In the genomic region with DNA sequence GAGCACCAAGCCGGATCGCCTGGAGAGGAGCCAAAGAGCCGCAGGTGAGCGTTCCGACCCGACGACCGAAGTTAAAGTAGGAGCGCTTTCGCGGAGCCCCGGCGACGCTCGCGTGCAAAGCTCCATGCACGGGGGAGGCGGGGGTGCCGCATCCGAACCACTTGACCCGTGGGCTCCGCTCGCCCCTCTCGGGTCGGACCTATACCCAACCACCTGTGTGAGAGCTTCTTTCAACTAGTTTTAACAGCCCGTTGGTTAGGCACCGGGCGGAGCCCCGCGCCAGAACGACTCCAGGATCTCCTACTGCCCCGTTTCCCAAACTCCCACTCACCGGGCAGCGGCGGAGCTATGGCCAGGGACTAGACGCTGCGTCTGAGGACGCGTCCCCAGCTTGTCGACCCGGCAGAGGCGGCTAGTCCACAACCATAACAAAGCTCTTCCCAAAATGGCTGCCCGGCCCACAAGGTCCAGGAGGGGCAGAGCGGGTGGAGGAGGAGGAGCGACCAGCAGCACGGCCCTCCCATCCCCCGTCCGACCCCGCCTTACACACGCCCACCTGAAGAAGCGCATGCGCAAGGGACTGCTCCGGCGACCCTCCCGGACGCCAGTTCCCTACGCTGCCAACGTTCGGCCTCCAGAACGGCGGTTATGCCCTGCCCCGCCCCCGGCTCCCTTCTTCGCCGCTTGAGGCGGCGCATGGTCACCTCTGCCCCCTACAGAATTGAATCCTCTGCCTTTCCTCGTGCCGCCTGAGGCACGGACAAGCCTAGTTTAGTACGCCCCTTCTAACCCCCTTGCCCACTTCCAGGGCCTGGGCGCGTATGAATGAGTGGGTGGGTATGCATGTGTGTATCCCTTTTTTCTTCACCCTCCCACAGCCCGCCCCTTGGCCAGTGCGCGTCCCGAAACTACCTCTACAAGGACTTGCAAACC, we compare ENCODE assay signal across 1 cellular context.
TF ChIP-seq lines count a peak whose summit lies in the region.

A gene with protein sequence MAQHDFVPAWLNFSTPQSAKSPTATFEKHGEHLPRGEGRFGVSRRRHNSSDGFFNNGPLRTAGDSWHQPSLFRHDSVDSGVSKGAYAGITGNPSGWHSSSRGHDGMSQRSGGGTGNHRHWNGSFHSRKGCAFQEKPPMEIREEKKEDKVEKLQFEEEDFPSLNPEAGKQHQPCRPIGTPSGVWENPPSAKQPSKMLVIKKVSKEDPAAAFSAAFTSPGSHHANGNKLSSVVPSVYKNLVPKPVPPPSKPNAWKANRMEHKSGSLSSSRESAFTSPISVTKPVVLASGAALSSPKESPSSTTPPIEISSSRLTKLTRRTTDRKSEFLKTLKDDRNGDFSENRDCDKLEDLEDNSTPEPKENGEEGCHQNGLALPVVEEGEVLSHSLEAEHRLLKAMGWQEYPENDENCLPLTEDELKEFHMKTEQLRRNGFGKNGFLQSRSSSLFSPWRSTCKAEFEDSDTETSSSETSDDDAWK (minus strand): TSS at position 453 of the 933 bp plus-strand sequence. CDS start 27,446 bp downstream, outside the sequence.

TF ChIP-seq in GM12878, 131 proteins besides CTCF, POLR2A, EP300 and RAD21 (continued from another document and continues in another):
- TF ChIP-seq, protein P1, sequence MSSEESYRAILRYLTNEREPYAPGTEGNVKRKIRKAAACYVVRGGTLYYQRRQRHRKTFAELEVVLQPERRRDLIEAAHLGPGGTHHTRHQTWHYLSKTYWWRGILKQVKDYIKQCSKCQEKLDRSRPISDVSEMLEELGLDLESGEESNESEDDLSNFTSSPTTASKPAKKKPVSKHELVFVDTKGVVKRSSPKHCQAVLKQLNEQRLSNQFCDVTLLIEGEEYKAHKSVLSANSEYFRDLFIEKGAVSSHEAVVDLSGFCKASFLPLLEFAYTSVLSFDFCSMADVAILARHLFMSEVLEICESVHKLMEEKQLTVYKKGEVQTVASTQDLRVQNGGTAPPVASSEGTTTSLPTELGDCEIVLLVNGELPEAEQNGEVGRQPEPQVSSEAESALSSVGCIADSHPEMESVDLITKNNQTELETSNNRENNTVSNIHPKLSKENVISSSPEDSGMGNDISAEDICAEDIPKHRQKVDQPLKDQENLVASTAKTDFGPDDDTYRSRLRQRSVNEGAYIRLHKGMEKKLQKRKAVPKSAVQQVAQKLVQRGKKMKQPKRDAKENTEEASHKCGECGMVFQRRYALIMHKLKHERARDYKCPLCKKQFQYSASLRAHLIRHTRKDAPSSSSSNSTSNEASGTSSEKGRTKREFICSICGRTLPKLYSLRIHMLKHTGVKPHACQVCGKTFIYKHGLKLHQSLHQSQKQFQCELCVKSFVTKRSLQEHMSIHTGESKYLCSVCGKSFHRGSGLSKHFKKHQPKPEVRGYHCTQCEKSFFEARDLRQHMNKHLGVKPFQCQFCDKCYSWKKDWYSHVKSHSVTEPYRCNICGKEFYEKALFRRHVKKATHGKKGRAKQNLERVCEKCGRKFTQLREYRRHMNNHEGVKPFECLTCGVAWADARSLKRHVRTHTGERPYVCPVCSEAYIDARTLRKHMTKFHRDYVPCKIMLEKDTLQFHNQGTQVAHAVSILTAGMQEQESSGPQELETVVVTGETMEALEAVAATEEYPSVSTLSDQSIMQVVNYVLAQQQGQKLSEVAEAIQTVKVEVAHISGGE (CRISPR knock-in tag; IDR thresholded peaks at IDR 0.05) = no peak
- TF ChIP-seq, protein P2, sequence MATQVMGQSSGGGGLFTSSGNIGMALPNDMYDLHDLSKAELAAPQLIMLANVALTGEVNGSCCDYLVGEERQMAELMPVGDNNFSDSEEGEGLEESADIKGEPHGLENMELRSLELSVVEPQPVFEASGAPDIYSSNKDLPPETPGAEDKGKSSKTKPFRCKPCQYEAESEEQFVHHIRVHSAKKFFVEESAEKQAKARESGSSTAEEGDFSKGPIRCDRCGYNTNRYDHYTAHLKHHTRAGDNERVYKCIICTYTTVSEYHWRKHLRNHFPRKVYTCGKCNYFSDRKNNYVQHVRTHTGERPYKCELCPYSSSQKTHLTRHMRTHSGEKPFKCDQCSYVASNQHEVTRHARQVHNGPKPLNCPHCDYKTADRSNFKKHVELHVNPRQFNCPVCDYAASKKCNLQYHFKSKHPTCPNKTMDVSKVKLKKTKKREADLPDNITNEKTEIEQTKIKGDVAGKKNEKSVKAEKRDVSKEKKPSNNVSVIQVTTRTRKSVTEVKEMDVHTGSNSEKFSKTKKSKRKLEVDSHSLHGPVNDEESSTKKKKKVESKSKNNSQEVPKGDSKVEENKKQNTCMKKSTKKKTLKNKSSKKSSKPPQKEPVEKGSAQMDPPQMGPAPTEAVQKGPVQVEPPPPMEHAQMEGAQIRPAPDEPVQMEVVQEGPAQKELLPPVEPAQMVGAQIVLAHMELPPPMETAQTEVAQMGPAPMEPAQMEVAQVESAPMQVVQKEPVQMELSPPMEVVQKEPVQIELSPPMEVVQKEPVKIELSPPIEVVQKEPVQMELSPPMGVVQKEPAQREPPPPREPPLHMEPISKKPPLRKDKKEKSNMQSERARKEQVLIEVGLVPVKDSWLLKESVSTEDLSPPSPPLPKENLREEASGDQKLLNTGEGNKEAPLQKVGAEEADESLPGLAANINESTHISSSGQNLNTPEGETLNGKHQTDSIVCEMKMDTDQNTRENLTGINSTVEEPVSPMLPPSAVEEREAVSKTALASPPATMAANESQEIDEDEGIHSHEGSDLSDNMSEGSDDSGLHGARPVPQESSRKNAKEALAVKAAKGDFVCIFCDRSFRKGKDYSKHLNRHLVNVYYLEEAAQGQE (IDR thresholded peaks at IDR 0.05; ENCODE audit: low read depth, low read length) = 0 out of 2 replicates have a peak, but pooled peaks have one; percentile 7
- TF ChIP-seq RB1 (IDR thresholded peaks at IDR 0.05; ENCODE audit: borderline replicate concordance) (peak; percentile 11; the same call in 1 of the 2 replicates), MEF2A (IDR thresholded peaks at IDR 0.05; ENCODE audit: insufficient read depth, low read depth, low read length) (0 out of 2 replicates have a peak, but pooled peaks have one; percentile 4), TCF12 (IDR thresholded peaks at IDR 0.05; ENCODE audit: low read depth, low read length) (peak; percentile 45; the same call in 1 of the 2 replicates), SMAD1 (IDR thresholded peaks at IDR 0.05; ENCODE audit: low read depth, partially characterized antibody) (peak; percentile 72), WRNIP1 (IDR thresholded peaks at IDR 0.05; ENCODE audit: borderline replicate concordance, low read depth, low read length) (no peak), LARP7 (IDR thresholded peaks at IDR 0.05) (peak; percentile 70), POLR2AphosphoS5 (IDR thresholded peaks at IDR 0.05; ENCODE audit: low read length) (peak; percentile 82), ZBED1 (IDR thresholded peaks at IDR 0.05; ENCODE audit: borderline replicate concordance) (no peak; the same call in 1 of the 2 replicates), ZSCAN29 (IDR thresholded peaks at IDR 0.05) (no peak; the same call in 1 of the 2 replicates), GATAD2B (conservative IDR thresholded peaks at IDR 0.05; ENCODE audit: low read depth) (peak; percentile 49; the same call in 1 of the 2 replicates), CHD1 (IDR thresholded peaks at IDR 0.05; ENCODE audit: low read depth, low read length) (no peak), ZZZ3 (IDR thresholded peaks at IDR 0.05; ENCODE audit: control insufficient read depth, insufficient read length, low read depth) (no peak), SMAD5 (IDR thresholded peaks at IDR 0.05; ENCODE audit: low read depth) (peak; percentile 33; the same call in 1 of the 2 replicates), NBN (IDR thresholded peaks at IDR 0.05) (no peak; the same call in 1 of the 2 replicates), ESRRA (IDR thresholded peaks at IDR 0.05; ENCODE audit: low read length) (no peak)
- TF ChIP-seq, protein P3, sequence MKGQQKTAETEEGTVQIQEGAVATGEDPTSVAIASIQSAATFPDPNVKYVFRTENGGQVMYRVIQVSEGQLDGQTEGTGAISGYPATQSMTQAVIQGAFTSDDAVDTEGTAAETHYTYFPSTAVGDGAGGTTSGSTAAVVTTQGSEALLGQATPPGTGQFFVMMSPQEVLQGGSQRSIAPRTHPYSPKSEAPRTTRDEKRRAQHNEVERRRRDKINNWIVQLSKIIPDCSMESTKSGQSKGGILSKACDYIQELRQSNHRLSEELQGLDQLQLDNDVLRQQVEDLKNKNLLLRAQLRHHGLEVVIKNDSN (IDR thresholded peaks at IDR 0.05; ENCODE audit: borderline replicate concordance, extremely low read length, insufficient read depth, low read depth, low read length) = no peak
- TF ChIP-seq, protein P4, sequence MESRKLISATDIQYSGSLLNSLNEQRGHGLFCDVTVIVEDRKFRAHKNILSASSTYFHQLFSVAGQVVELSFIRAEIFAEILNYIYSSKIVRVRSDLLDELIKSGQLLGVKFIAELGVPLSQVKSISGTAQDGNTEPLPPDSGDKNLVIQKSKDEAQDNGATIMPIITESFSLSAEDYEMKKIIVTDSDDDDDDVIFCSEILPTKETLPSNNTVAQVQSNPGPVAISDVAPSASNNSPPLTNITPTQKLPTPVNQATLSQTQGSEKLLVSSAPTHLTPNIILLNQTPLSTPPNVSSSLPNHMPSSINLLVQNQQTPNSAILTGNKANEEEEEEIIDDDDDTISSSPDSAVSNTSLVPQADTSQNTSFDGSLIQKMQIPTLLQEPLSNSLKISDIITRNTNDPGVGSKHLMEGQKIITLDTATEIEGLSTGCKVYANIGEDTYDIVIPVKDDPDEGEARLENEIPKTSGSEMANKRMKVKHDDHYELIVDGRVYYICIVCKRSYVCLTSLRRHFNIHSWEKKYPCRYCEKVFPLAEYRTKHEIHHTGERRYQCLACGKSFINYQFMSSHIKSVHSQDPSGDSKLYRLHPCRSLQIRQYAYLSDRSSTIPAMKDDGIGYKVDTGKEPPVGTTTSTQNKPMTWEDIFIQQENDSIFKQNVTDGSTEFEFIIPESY (IDR thresholded peaks at IDR 0.05) = no peak
- TF ChIP-seq, protein P5, sequence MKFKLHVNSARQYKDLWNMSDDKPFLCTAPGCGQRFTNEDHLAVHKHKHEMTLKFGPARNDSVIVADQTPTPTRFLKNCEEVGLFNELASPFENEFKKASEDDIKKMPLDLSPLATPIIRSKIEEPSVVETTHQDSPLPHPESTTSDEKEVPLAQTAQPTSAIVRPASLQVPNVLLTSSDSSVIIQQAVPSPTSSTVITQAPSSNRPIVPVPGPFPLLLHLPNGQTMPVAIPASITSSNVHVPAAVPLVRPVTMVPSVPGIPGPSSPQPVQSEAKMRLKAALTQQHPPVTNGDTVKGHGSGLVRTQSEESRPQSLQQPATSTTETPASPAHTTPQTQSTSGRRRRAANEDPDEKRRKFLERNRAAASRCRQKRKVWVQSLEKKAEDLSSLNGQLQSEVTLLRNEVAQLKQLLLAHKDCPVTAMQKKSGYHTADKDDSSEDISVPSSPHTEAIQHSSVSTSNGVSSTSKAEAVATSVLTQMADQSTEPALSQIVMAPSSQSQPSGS (IDR thresholded peaks at IDR 0.05; ENCODE audit: low read length) = no peak
- TF ChIP-seq, protein P6, sequence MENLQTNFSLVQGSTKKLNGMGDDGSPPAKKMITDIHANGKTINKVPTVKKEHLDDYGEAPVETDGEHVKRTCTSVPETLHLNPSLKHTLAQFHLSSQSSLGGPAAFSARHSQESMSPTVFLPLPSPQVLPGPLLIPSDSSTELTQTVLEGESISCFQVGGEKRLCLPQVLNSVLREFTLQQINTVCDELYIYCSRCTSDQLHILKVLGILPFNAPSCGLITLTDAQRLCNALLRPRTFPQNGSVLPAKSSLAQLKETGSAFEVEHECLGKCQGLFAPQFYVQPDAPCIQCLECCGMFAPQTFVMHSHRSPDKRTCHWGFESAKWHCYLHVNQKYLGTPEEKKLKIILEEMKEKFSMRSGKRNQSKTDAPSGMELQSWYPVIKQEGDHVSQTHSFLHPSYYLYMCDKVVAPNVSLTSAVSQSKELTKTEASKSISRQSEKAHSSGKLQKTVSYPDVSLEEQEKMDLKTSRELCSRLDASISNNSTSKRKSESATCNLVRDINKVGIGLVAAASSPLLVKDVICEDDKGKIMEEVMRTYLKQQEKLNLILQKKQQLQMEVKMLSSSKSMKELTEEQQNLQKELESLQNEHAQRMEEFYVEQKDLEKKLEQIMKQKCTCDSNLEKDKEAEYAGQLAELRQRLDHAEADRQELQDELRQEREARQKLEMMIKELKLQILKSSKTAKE (IDR thresholded peaks at IDR 0.05; ENCODE audit: low read depth, poor library complexity, severe bottlenecking) = no peak
- TF ChIP-seq, protein P7, sequence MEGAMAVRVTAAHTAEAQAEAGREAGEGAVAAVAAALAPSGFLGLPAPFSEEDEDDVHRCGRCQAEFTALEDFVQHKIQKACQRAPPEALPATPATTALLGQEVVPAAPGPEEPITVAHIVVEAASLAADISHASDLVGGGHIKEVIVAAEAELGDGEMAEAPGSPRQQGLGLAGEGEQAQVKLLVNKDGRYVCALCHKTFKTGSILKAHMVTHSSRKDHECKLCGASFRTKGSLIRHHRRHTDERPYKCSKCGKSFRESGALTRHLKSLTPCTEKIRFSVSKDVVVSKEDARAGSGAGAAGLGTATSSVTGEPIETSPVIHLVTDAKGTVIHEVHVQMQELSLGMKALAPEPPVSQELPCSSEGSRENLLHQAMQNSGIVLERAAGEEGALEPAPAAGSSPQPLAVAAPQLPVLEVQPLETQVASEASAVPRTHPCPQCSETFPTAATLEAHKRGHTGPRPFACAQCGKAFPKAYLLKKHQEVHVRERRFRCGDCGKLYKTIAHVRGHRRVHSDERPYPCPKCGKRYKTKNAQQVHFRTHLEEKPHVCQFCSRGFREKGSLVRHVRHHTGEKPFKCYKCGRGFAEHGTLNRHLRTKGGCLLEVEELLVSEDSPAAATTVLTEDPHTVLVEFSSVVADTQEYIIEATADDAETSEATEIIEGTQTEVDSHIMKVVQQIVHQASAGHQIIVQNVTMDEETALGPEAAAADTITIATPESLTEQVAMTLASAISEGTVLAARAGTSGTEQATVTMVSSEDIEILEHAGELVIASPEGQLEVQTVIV (IDR thresholded peaks at IDR 0.05; ENCODE audit: borderline replicate concordance, partially characterized antibody) = no peak
- TF ChIP-seq, protein P8, sequence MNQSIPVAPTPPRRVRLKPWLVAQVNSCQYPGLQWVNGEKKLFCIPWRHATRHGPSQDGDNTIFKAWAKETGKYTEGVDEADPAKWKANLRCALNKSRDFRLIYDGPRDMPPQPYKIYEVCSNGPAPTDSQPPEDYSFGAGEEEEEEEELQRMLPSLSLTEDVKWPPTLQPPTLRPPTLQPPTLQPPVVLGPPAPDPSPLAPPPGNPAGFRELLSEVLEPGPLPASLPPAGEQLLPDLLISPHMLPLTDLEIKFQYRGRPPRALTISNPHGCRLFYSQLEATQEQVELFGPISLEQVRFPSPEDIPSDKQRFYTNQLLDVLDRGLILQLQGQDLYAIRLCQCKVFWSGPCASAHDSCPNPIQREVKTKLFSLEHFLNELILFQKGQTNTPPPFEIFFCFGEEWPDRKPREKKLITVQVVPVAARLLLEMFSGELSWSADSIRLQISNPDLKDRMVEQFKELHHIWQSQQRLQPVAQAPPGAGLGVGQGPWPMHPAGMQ (IDR thresholded peaks at IDR 0.05; ENCODE audit: borderline replicate concordance) = no peak
